8 cellular contexts compared by ENCODE assay signal in genomic region chr1:93591833-93592635, GRCh38.
DNase-seq lines count a peak whose midpoint lies in the region; ATAC-seq and TF ChIP-seq lines count a peak whose summit lies in the region.

No MANE protein-coding gene starts in this region.

- TF ChIP-seq RAD21 in liver (IDR thresholded peaks at IDR 0.05) = peak; percentile 12 to 33

- 31% methylated on average over 19 of the region's 19 CpGs for WGBS in liver
- 75 to 76% methylated on average over 19 of the region's 19 CpGs for WGBS in aorta, 2 donors

- peak overlapping the region; percentile 47 to 79 for H3K9ac ChIP-seq in liver (ENCODE audit: low read depth in 1 of 2, low read length in 2 of 2)

- no peaks in the 10 kb centered on the region for H3K9me3 ChIP-seq in liver (ENCODE audit: control insufficient read depth in 4 of 4, low read length in 3 of 4)
- H3K9me3 ChIP-seq in aorta (ENCODE audit: control insufficient read depth, low read length) = no peaks in the 10 kb centered on the region

- H3K36me3 ChIP-seq in liver (ENCODE audit: control insufficient read depth in 4 of 4, insufficient read depth in 3 of 4, low read depth in 1 of 4, low read length in 3 of 4) (peaks cover 0 to 18% (median 6%) of the 10 kb centered on the region in 4 donors), aorta (ENCODE audit: control insufficient read depth in 1 of 2, insufficient read depth in 2 of 2, low read length in 1 of 2) (peaks cover 0 to 1% of the 10 kb centered on the region in 2 donors)

- H3K4me1 Mint-ChIP-seq in activated T-cell treated with anti-CD3 and anti-CD28 coated beads, Interleukin-2, amount 50 U/mL, for 24 hours (ENCODE audit: low read depth) = peaks cover 22% of the 10 kb centered on the region

- no peaks in the 10 kb centered on the region for H3K36me3 Mint-ChIP-seq in activated T-cell treated with anti-CD3 and anti-CD28 coated beads, Interleukin-2, amount 50 U/mL, for 24 hours (ENCODE audit: low read depth)

- H3K27me3 ChIP-seq in liver (ENCODE audit: control insufficient read depth in 4 of 4, insufficient read depth in 4 of 4, low read length in 3 of 4) = no peaks in the 10 kb centered on the region
- H3K27me3 ChIP-seq in aorta (ENCODE audit: control insufficient read depth in 1 of 2, insufficient read depth in 2 of 2, low read length in 1 of 2) = no peaks in the 10 kb centered on the region

- H3K27ac ChIP-seq in RWPE1 (peak overlapping the region; percentile 86), liver (ENCODE audit: low read depth in 1 of 2, low read length in 2 of 2) (peak overlapping the region; percentile 89 to 96), aorta (ENCODE audit: low read depth in 1 of 2, low read length in 2 of 2) (no peak overlapping the region)

- peak; percentile 87 for ATAC-seq in GM21737 (IDR thresholded peaks at IDR 0.05; ENCODE audit: unreplicated experiment)
- peak; percentile 57 for ATAC-seq in aorta (ENCODE audit: low FRiP score)

- no peak for TF ChIP-seq CTCF in GM10248 (IDR thresholded peaks at IDR 0.05; ENCODE audit: control extremely low read depth, extremely low read depth, low read depth, missing control alignments)
- TF ChIP-seq CTCF in RWPE1 (conservative IDR thresholded peaks at IDR 0.05; ENCODE audit: low read depth) = no peak
- no peak for TF ChIP-seq CTCF in liver (IDR thresholded peaks at IDR 0.05; ENCODE audit: low read depth, low read length, missing input control)

- H3K4me3 Mint-ChIP-seq in activated T-cell treated with anti-CD3 and anti-CD28 coated beads, Interleukin-2, amount 50 U/mL, for 24 hours = no peak overlapping the region

- H3K9me3 Mint-ChIP-seq in activated T-cell treated with anti-CD3 and anti-CD28 coated beads, Interleukin-2, amount 50 U/mL, for 24 hours = no peaks in the 10 kb centered on the region

- H3K27me3 Mint-ChIP-seq in activated T-cell treated with anti-CD3 and anti-CD28 coated beads, Interleukin-2, amount 50 U/mL, for 24 hours = peaks cover 2% of the 10 kb centered on the region

- no peak overlapping the region for H3K27ac Mint-ChIP-seq in activated T-cell treated with anti-CD3 and anti-CD28 coated beads, Interleukin-2, amount 50 U/mL, for 24 hours

- POLR2A ChIA-PET in GM10248 (lab: Yijun Ruan, JAX) = interaction anchor here (0.5 kb wide), 1 partner anchor 270 kb away, joined by 3 read pairs; no protein-coding TSS in a partner anchor
- POLR2A ChIA-PET in RWPE1 (lab: Yijun Ruan, JAX; ENCODE audit: low non-redundant PET) = no interaction called here

- DNase-seq in GM10248 (ENCODE audit: extremely low spot score) (peak; percentile 75), KG1 (lab: John Stamatoyannopoulos, UW) (peak; percentile 31), RWPE1 (ENCODE audit: low spot score) (no peak), aorta (peak in 1 of 2 donors; percentile 68), SIG-M5 (lab: John Stamatoyannopoulos, UW) (no peak)
- no peak for DNase-seq in activated T-cell treated with anti-CD3 and anti-CD28 coated beads, Interleukin-2, amount 50 U/mL, for 24 hours

- H3K4me3 ChIP-seq in liver (ENCODE audit: low read depth in 1 of 3, low read length in 3 of 3) = peak overlapping the region; percentile 29 to 55 (median 47)
- H3K4me3 ChIP-seq in aorta (ENCODE audit: low read length in 2 of 2) = no peak overlapping the region

- CTCF ChIA-PET in GM10248 (lab: Yijun Ruan, JAX) = interaction anchor here (0.8 to 1.6 kb wide), 8 partner anchors 10 to 287 kb away, joined by 3 to 6 read pairs (median 4); no protein-coding TSS in a partner anchor
- CTCF ChIA-PET in RWPE1 (lab: Yijun Ruan, JAX) = interaction anchor here (0.7 to 0.8 kb wide), 6 partner anchors 16 to 287 kb away, joined by 3 read pairs; no protein-coding TSS in a partner anchor

- H3K4me1 ChIP-seq in liver (ENCODE audit: control insufficient read depth in 4 of 4, insufficient read depth in 4 of 4, low read length in 3 of 4) (peaks cover 1 to 45% (median 24%) of the 10 kb centered on the region in 4 donors), aorta (ENCODE audit: control insufficient read depth in 1 of 2, insufficient read depth in 2 of 2, low read length in 2 of 2) (peaks cover 0 to 9% of the 10 kb centered on the region in 2 donors)

- intact Hi-C loops in aorta (cut with DNase I) = no loop called here

TF ChIP-seq in liver, 16 proteins besides CTCF, POLR2A, EP300 and RAD21:
- TF ChIP-seq REST (IDR thresholded peaks at IDR 0.05) (peak; percentile 79), EGR1 (IDR thresholded peaks at IDR 0.05; ENCODE audit: low read depth in 2 of 2) (no peak), JUND (IDR thresholded peaks at IDR 0.05) (peak; percentile 31 to 48), SP1 (IDR thresholded peaks at IDR 0.05) (peak; percentile 83), NR2F2 (IDR thresholded peaks at IDR 0.05) (peak; percentile 42), ATF3 (IDR thresholded peaks at IDR 0.05) (no peak), MAX (IDR thresholded peaks at IDR 0.05) (peak; percentile 84), ZBTB33 (IDR thresholded peaks at IDR 0.05) (peak; percentile 63), HNF4A (conservative IDR thresholded peaks at IDR 0.05) (peak; percentile 58 to 63), HNF4G (IDR thresholded peaks at IDR 0.05) (no peak), TAF1 (conservative IDR thresholded peaks at IDR 0.05) (peak; percentile 88), GABPA (IDR thresholded peaks at IDR 0.05 in 1 of 2, conservative IDR thresholded peaks at IDR 0.05 in 1 of 2) (peak in 1 of 2 donors; percentile 37), YY1 (IDR thresholded peaks at IDR 0.05) (peak; percentile 48), FOXA2 (IDR thresholded peaks at IDR 0.05) (peak; percentile 51), FOXA1 (IDR thresholded peaks at IDR 0.05) (no peak), RXRA (IDR thresholded peaks at IDR 0.05) (peak; percentile 80 to 81)

Comparison
In these comparisons a context has a peak if more than half of its experiments do, and no peak if none do; other contexts are left out.
1. DNase-seq: peak in GM10248 (single experiment) and KG1 (single experiment); none in RWPE1 (single experiment), activated T-cell treated with anti-CD3 and anti-CD28 coated beads, Interleukin-2, amount 50 U/mL, for 24 hours (single experiment) and SIG-M5 (single experiment).
2. H3K27ac ChIP-seq: peak in RWPE1 (single experiment) and liver (2 of 2); none in aorta (0 of 2).
3. H3K4me3 ChIP-seq: peak in liver (3 of 3); none in aorta (0 of 2).